ENCODE assay signal across 21 cellular contexts in the genomic region with DNA sequence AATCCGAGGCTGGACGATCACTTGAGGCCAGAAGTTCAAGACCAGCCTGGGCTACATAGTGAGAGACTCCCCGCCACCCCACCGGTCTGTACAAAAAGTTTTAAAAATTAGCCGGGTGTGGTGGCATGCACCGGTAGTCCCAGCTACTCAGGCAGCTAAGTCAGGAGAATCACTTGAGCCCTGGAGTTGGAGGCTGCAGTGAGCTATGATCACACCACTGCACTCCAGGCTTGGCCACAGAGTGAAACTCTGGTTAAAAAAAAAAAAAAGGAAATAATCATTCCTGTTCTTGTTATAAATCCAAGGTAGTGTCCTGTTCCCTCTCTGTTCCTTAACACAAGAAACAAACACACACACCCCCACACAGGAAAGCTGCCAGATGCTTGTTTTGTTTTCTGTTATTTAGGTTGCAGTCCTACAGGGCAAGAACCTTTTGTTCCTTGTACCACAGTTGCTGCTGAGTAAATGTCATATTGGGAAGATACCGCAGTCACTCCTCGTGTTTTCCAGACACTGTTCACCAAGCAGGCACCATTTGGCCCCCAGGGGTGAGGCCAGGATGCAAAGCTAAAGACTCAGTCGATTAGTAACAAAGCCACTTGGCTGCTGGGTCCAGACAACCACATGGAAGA. TPM values are rescaled to one million over a fixed set of nuclear protein-coding genes. Genes with fewer than 3 reads are reported as not detected.
A peak's percentile ranks its signal among the peaks of the same experiment; 100 is the strongest.
DNase-seq lines count a peak whose midpoint lies in the region; FAIRE-seq and TF ChIP-seq lines count a peak whose summit lies in the region.
"Had no signal": no experiment of that assay in that cellular context is flagged by ENCODE, and none has a peak within 500 bp of the region (broad histone marks: within the 10 kb centered on the region; RNA-seq: fewer than 3 reads in every experiment).

No MANE protein-coding gene starts in this region.

- H3K9ac ChIP-seq in kidney (ENCODE audit: low read length in 2 of 2): no peak overlapping the region

- H3K4me3 ChIP-seq in kidney (ENCODE audit: low read length in 2 of 2): no peak overlapping the region

- H3K9me3 ChIP-seq in kidney (ENCODE audit: control insufficient read depth in 1 of 2, low read length in 2 of 2): no peaks in the 10 kb centered on the region

- TF ChIP-seq CTCF in kidney (IDR thresholded peaks at IDR 0.05; ENCODE audit: borderline replicate concordance, extremely low read depth, insufficient read depth): no peak

- DNase-seq in AG20443 (ENCODE audit: low spot score): peak; percentile 8
- DNase-seq in amniotic epithelial cell (ENCODE audit: low read depth): peak; percentile 84
- peak; percentile 67 for DNase-seq in fibroblast of the conjunctiva (ENCODE audit: low read depth)
- DNase-seq in myocyte (ENCODE audit: low read depth): peak; percentile 50
- DNase-seq in AG08396 (ENCODE audit: low spot score): no peak
- DNase-seq in kidney: no peak
- no peak for DNase-seq in NCI-H69 (lab: John Stamatoyannopoulos, UW)
- DNase-seq in activated naive CD4-positive, alpha-beta T cell treated with anti-CD3 and anti-CD28 coated beads, Interleukin-2, amount 50 U/mL, for 16 hours: no peak
- DNase-seq: activated CD4-positive, CD25-positive, alpha-beta regulatory T cell treated with anti-CD3 and anti-CD28 coated beads, Interleukin-2, amount 50 U/mL, for 72 hours; activated CD8-positive, alpha-beta memory T cell treated with anti-CD3 and anti-CD28 coated beads, Interleukin-2, amount 50 U/mL, for 48 hours; DMS 273 treated with DMSO at 0.1 percent for 48 hours; dorsolateral prefrontal cortex; Karpas-422; naive thymus-derived CD4-positive, alpha-beta T cell; NCI-H187; NCI-H526 treated with DMSO at 0.1 percent for 48 hours; stimulated activated naive B cell treated with anti-CD40 and anti-IgM and Interleukin-4, amounts not matched to agents 10 μg/mL and 1 μg/mL and 100 μg/mL, for 72 hours; T-helper 2 cell had no signal

- no peaks in the 10 kb centered on the region for H3K4me1 ChIP-seq in kidney (ENCODE audit: control insufficient read depth in 1 of 2, insufficient read depth in 1 of 2, low read depth in 1 of 2, low read length in 2 of 2)

- no peak overlapping the region for H3K27ac ChIP-seq in kidney (ENCODE audit: low read depth in 2 of 2, low read length in 2 of 2)

- H3K36me3 ChIP-seq in kidney (ENCODE audit: control insufficient read depth in 1 of 2, insufficient read depth in 2 of 2, low read length in 2 of 2): peaks cover 0 to 9% of the 10 kb centered on the region in 2 donors

- intact Hi-C loops in kidney (cut with DNase I): no loop called here

- FAIRE-seq in kidney (lab: Jason Lieb, UNC): no peak
- FAIRE-seq: frontal cortex, islet of Langerhans had no signal

RNA-seq across cellular contexts. Expression of a gene that starts 28.9 kb away (rescaled TPM):
- total RNA-seq in myocyte: not detected in 2 replicates
- 0.30 TPM for polyA plus RNA-seq in myocyte (2012)
- total RNA-seq in kidney: not detected
- polyA plus RNA-seq in kidney (ENCODE audit: insufficient read depth, low read depth, low replicate concordance): 0.84 TPM
- total RNA-seq: frontal cortex; naive thymus-derived CD4-positive, alpha-beta T cell had no signal
- polyA plus RNA-seq: AG04450; naive thymus-derived CD4-positive, alpha-beta T cell had no signal

RNA-seq across cellular contexts. Expression of a gene that starts 33.0 kb away (rescaled TPM):
- total RNA-seq in myocyte (161 and 173 TPM in 2 replicates), kidney (70.3 TPM)
- polyA plus RNA-seq in myocyte (2012): 132 TPM
- 144 TPM for polyA plus RNA-seq in kidney (ENCODE audit: insufficient read depth, low read depth, low replicate concordance)

Comparison
In these comparisons a context has a peak if more than half of its experiments do, and no peak if none do; other contexts are left out.
1. DNase-seq: peak in AG20443 (single experiment), amniotic epithelial cell (single experiment), fibroblast of the conjunctiva (single experiment) and myocyte (single experiment); none in AG08396 (single experiment), kidney (single experiment), NCI-H69 (single experiment) and activated naive CD4-positive, alpha-beta T cell treated with anti-CD3 and anti-CD28 coated beads, Interleukin-2, amount 50 U/mL, for 16 hours (single experiment).